In genomic region chr3:10518506-10519150, GRCh38 we compare ENCODE assay signal across 13 cellular contexts. TPM values are rescaled to one million over a fixed set of nuclear protein-coding genes. Genes with fewer than 3 reads are reported as not detected.
DNase-seq lines count a peak whose midpoint lies in the region; ATAC-seq and TF ChIP-seq lines count a peak whose summit lies in the region.
"Had no signal": no experiment of that assay in that cellular context is flagged by ENCODE, and none has a peak within 500 bp of the region (broad histone marks: within the 10 kb centered on the region; RNA-seq: fewer than 3 reads in every experiment).

No MANE protein-coding gene starts in this region.

- H3K4ac ChIP-seq in H9 (ENCODE audit: low read depth, low read length): no peak overlapping the region

- no peak overlapping the region for H4K5ac ChIP-seq in H9 (ENCODE audit: insufficient read length, low read depth, low read length)

- no peak overlapping the region for H2AK5ac ChIP-seq in H9 (ENCODE audit: insufficient read length, low read length)

- H3K4me1 ChIP-seq in H9 (ENCODE audit: insufficient read depth, low read length): no peaks in the 10 kb centered on the region
- no peaks in the 10 kb centered on the region for H3K4me1 ChIP-seq in adipocyte (ENCODE audit: control insufficient read depth, insufficient read depth, low read length)

- TF ChIP-seq CTCF in H9 (conservative IDR thresholded peaks at IDR 0.05): no peak

- H3K4me3 Mint-ChIP-seq in H9: no peak overlapping the region
- H3K4me3 Mint-ChIP-seq in stimulated activated naive B cell treated with anti-CD40 and anti-IgM and Interleukin-4, amounts not matched to agents 10 μg/mL and 1 μg/mL and 100 μg/mL, for 72 hours: no peak overlapping the region
- no peak overlapping the region for H3K4me3 Mint-ChIP-seq in activated T-helper 1 cell treated with anti-CD3 and anti-CD28 coated beads, Interleukin-12 subunit alpha, Interleukin-12 subunit beta, Interleukin-2, Interleukin-4 antibody, amounts not matched to agents 30 ng/mL and 10 ng/mL and 1 ng/mL, durations not matched to agents 14 hours and 24 hours and 36 hours
- H3K4me3 Mint-ChIP-seq: activated naive CD4-positive, alpha-beta T cell treated with anti-CD3 and anti-CD28 coated beads, Interleukin-2, amount 50 U/mL, for 24 hours; naive thymus-derived CD8-positive, alpha-beta T cell had no signal

- H3K27ac Mint-ChIP-seq in H9: 0 out of 7 replicates have a peak overlapping the region, but pooled peaks of 1 of the 3 experiments have one; percentile 11
- H3K27ac Mint-ChIP-seq in stimulated activated naive B cell treated with anti-CD40 and anti-IgM and Interleukin-4, amounts not matched to agents 10 μg/mL and 1 μg/mL and 100 μg/mL, for 72 hours: peak overlapping the region; percentile 44
- H3K27ac Mint-ChIP-seq in activated T-helper 1 cell treated with anti-CD3 and anti-CD28 coated beads, Interleukin-12 subunit alpha, Interleukin-12 subunit beta, Interleukin-2, Interleukin-4 antibody, amounts not matched to agents 30 ng/mL and 10 ng/mL and 1 ng/mL, durations not matched to agents 14 hours and 24 hours and 36 hours: no peak overlapping the region
- H3K27ac Mint-ChIP-seq: activated naive CD4-positive, alpha-beta T cell treated with anti-CD3 and anti-CD28 coated beads, Interleukin-2, amount 50 U/mL, for 24 hours had no signal

- WGBS in H9 (ENCODE audit: extremely low coverage, insufficient read length, low lambda C conversion rate): no CpG with 5 or more reads among the region's 13 CpGs

- no peak overlapping the region for H2BK5ac ChIP-seq in H9 (ENCODE audit: insufficient read length, low read length)

- H3K27ac ChIP-seq in H9 (ENCODE audit: insufficient read length, low read depth, low read length): no peak overlapping the region

- no peak overlapping the region for H3K4me2 ChIP-seq in H9 (ENCODE audit: insufficient read depth, insufficient read length, low read length)

- no peak overlapping the region for H2BK12ac ChIP-seq in H9 (ENCODE audit: insufficient read length, low read depth, low read length)

- no peak overlapping the region for H3K23ac ChIP-seq in H9 (ENCODE audit: insufficient read length, low read depth, low read length)

- no peak overlapping the region for H2BK15ac ChIP-seq in H9 (ENCODE audit: low read depth, low read length)

- no peak overlapping the region for H3K56ac ChIP-seq in H9 (ENCODE audit: insufficient read length, low read depth, low read length)

- H4K20me1 ChIP-seq in H9 (ENCODE audit: control insufficient read depth, insufficient read depth, insufficient read length): no peaks in the 10 kb centered on the region

- no peaks in the 10 kb centered on the region for H3K36me3 ChIP-seq in adipocyte (ENCODE audit: control insufficient read depth, insufficient read depth, low read length, severe bottlenecking)

- peak; percentile 25 for DNase-seq in H9
- DNase-seq in adipocyte (ENCODE audit: low read depth): peak; percentile 4
- peak; percentile 68 for DNase-seq in iris pigment epithelial cell (ENCODE audit: low read depth)
- no peak for DNase-seq in stimulated activated naive B cell treated with anti-CD40 and anti-IgM and Interleukin-4, amounts not matched to agents 10 μg/mL and 1 μg/mL and 100 μg/mL, for 72 hours
- no peak for DNase-seq in central memory CD4-positive, alpha-beta T cell
- no peak for DNase-seq in SK-N-DZ (ENCODE audit: low spot score)
- no peak for DNase-seq in activated T-helper 1 cell treated with anti-CD3 and anti-CD28 coated beads, Interleukin-12 subunit alpha, Interleukin-12 subunit beta, Interleukin-2, Interleukin-4 antibody, amounts not matched to agents 30 ng/mL and 10 ng/mL and 1 ng/mL, durations not matched to agents 14 hours and 24 hours and 36 hours (ENCODE audit: low spot score)
- DNase-seq: activated CD4-positive, alpha-beta T cell treated with anti-CD3 and anti-CD28 coated beads for 1 hour; SIG-M5; stimulated activated CD4-positive, alpha-beta T cell treated with anti-CD3 and anti-CD28 coated beads, Interleukin-2, amount 100 ng/mL, for 48 hours had no signal

- H2BK20ac ChIP-seq in H9 (ENCODE audit: low read depth, low read length, poor library complexity, severe bottlenecking): no peak overlapping the region

- no peaks in the 10 kb centered on the region for H3K79me2 ChIP-seq in H9 (ENCODE audit: insufficient read depth, low read length)

- peaks cover 2 to 13% of the 10 kb centered on the region in 2 experiments; a peak in 3 of 4 replicates for H3K4me1 Mint-ChIP-seq in H9
- H3K4me1 Mint-ChIP-seq in stimulated activated naive B cell treated with anti-CD40 and anti-IgM and Interleukin-4, amounts not matched to agents 10 μg/mL and 1 μg/mL and 100 μg/mL, for 72 hours: peaks cover 5 to 8% of the 10 kb centered on the region in 2 donors
- H3K4me1 Mint-ChIP-seq in activated T-helper 1 cell treated with anti-CD3 and anti-CD28 coated beads, Interleukin-12 subunit alpha, Interleukin-12 subunit beta, Interleukin-2, Interleukin-4 antibody, amounts not matched to agents 30 ng/mL and 10 ng/mL and 1 ng/mL, durations not matched to agents 14 hours and 24 hours and 36 hours (ENCODE audit: low read depth): no peaks in the 10 kb centered on the region
- H3K4me1 Mint-ChIP-seq: activated naive CD4-positive, alpha-beta T cell treated with anti-CD3 and anti-CD28 coated beads, Interleukin-2, amount 50 U/mL, for 24 hours; naive thymus-derived CD8-positive, alpha-beta T cell had no signal

- no peak overlapping the region for H3K18ac ChIP-seq in H9 (ENCODE audit: insufficient read length, low read depth, low read length)

- no peaks in the 10 kb centered on the region for H3K9me3 Mint-ChIP-seq in H9
- no peaks in the 10 kb centered on the region for H3K9me3 Mint-ChIP-seq in stimulated activated naive B cell treated with anti-CD40 and anti-IgM and Interleukin-4, amounts not matched to agents 10 μg/mL and 1 μg/mL and 100 μg/mL, for 72 hours
- no peaks in the 10 kb centered on the region for H3K9me3 Mint-ChIP-seq in activated T-helper 1 cell treated with anti-CD3 and anti-CD28 coated beads, Interleukin-12 subunit alpha, Interleukin-12 subunit beta, Interleukin-2, Interleukin-4 antibody, amounts not matched to agents 30 ng/mL and 10 ng/mL and 1 ng/mL, durations not matched to agents 14 hours and 24 hours and 36 hours
- H3K9me3 Mint-ChIP-seq: activated naive CD4-positive, alpha-beta T cell treated with anti-CD3 and anti-CD28 coated beads, Interleukin-2, amount 50 U/mL, for 24 hours; naive thymus-derived CD8-positive, alpha-beta T cell had no signal

- H3K9me3 ChIP-seq in H9 (ENCODE audit: control insufficient read depth, low read depth, low read length): no peaks in the 10 kb centered on the region
- H3K9me3 ChIP-seq in adipocyte (ENCODE audit: control insufficient read depth, low read length): no peaks in the 10 kb centered on the region

- H2BK120ac ChIP-seq in H9 (ENCODE audit: low read depth, low read length, poor library complexity, severe bottlenecking): no peak overlapping the region

- no peak overlapping the region for H4K8ac ChIP-seq in H9 (replicated peaks; ENCODE audit: insufficient read length, low read depth, low read length)

- H2AFZ ChIP-seq in H9 (ENCODE audit: low read length): no peak overlapping the region

- no peak overlapping the region for H4K91ac ChIP-seq in H9 (ENCODE audit: insufficient read length, low read depth, low read length)

- H3K27me3 Mint-ChIP-seq in H9 (ENCODE audit: low read depth): peaks cover 16% of the 10 kb centered on the region
- H3K27me3 Mint-ChIP-seq in stimulated activated naive B cell treated with anti-CD40 and anti-IgM and Interleukin-4, amounts not matched to agents 10 μg/mL and 1 μg/mL and 100 μg/mL, for 72 hours: peaks cover 20 to 33% of the 10 kb centered on the region in 2 donors
- H3K27me3 Mint-ChIP-seq in activated T-helper 1 cell treated with anti-CD3 and anti-CD28 coated beads, Interleukin-12 subunit alpha, Interleukin-12 subunit beta, Interleukin-2, Interleukin-4 antibody, amounts not matched to agents 30 ng/mL and 10 ng/mL and 1 ng/mL, durations not matched to agents 14 hours and 24 hours and 36 hours (ENCODE audit: insufficient read depth): peaks cover 19% of the 10 kb centered on the region

- peak in 1 of 2 donors; percentile 33 for ATAC-seq in stimulated activated naive B cell treated with anti-CD40 and anti-IgM and Interleukin-4, amounts not matched to agents 10 μg/mL and 1 μg/mL and 100 μg/mL, for 72 hours (replicated peaks)
- ATAC-seq: K562; naive thymus-derived CD8-positive, alpha-beta T cell had no signal

- no peaks in the 10 kb centered on the region for H3K36me3 Mint-ChIP-seq in H9 (ENCODE audit: insufficient read depth in 1 of 3, low read depth in 3 of 3)
- H3K36me3 Mint-ChIP-seq in stimulated activated naive B cell treated with anti-CD40 and anti-IgM and Interleukin-4, amounts not matched to agents 10 μg/mL and 1 μg/mL and 100 μg/mL, for 72 hours: no peaks in the 10 kb centered on the region
- no peaks in the 10 kb centered on the region for H3K36me3 Mint-ChIP-seq in activated T-helper 1 cell treated with anti-CD3 and anti-CD28 coated beads, Interleukin-12 subunit alpha, Interleukin-12 subunit beta, Interleukin-2, Interleukin-4 antibody, amounts not matched to agents 30 ng/mL and 10 ng/mL and 1 ng/mL, durations not matched to agents 14 hours and 24 hours and 36 hours (ENCODE audit: low read depth)
- H3K36me3 Mint-ChIP-seq: activated naive CD4-positive, alpha-beta T cell treated with anti-CD3 and anti-CD28 coated beads, Interleukin-2, amount 50 U/mL, for 24 hours; naive thymus-derived CD8-positive, alpha-beta T cell had no signal

- H3K23me2 ChIP-seq in H9 (ENCODE audit: insufficient read length, low read depth, low read length, poor library complexity, severe bottlenecking): no peaks in the 10 kb centered on the region

- no peak overlapping the region for H3T11ph ChIP-seq in H9 (ENCODE audit: low read length)

- H3K27me3 ChIP-seq in H9 (ENCODE audit: insufficient read depth, low read length) (no peaks in the 10 kb centered on the region), adipocyte (replicated peaks; ENCODE audit: control insufficient read depth, insufficient read depth, low read length) (peaks cover 65% of the 10 kb centered on the region)

- intact Hi-C loops in activated T-helper 1 cell treated with anti-CD3 and anti-CD28 coated beads, Interleukin-12 subunit alpha, Interleukin-12 subunit beta, Interleukin-2, Interleukin-4 antibody, amounts not matched to agents 30 ng/mL and 10 ng/mL and 1 ng/mL, durations not matched to agents 14 hours and 24 hours and 36 hours (cut with micrococcal nuclease): no loop called here

- H3K4me3 ChIP-seq in adipocyte (ENCODE audit: low read length): no peak overlapping the region
- H3K4me3 ChIP-seq: K562 had no signal

- no peaks in the 10 kb centered on the region for H3K79me1 ChIP-seq in H9 (ENCODE audit: insufficient read depth, low read depth, low read length, poor library complexity, severe bottlenecking)

- H3K14ac ChIP-seq in H9 (ENCODE audit: insufficient read depth, low read length): no peak overlapping the region

- H3K9ac ChIP-seq in H9 (ENCODE audit: extremely low read depth, insufficient read length, low read length): no peak overlapping the region
- no peak overlapping the region for H3K9ac ChIP-seq in adipocyte (ENCODE audit: low read length)

RNA-seq across cellular contexts. Expression of gene ATP2B2, which starts 13.2 kb away (rescaled TPM):
- total RNA-seq in H9 (2021): 0.22 and 0.33 TPM in 2 replicates
- polyA plus RNA-seq in SK-N-DZ (2014; cell fraction: cytosol; rRNA removed): not detected in 2 replicates
- polyA plus RNA-seq in SK-N-DZ (2014; cell fraction: nucleus; rRNA removed): not detected in 2 replicates
- not detected in 2 replicates for total RNA-seq in activated T-helper 1 cell treated with anti-CD3 and anti-CD28 coated beads, Interleukin-12 subunit alpha, Interleukin-12 subunit beta, Interleukin-2, Interleukin-4 antibody, amounts not matched to agents 30 ng/mL and 10 ng/mL and 1 ng/mL, durations not matched to agents 14 hours and 24 hours and 36 hours
- total RNA-seq: K562; naive thymus-derived CD8-positive, alpha-beta T cell had no signal
- polyA plus RNA-seq: naive thymus-derived CD8-positive, alpha-beta T cell had no signal

Comparison
In these comparisons a context has a peak if more than half of its experiments do, and no peak if none do; other contexts are left out.
1. DNase-seq: peak in H9 (single experiment), adipocyte (single experiment) and iris pigment epithelial cell (single experiment); none in stimulated activated naive B cell treated with anti-CD40 and anti-IgM and Interleukin-4, amounts not matched to agents 10 μg/mL and 1 μg/mL and 100 μg/mL, for 72 hours (single experiment), central memory CD4-positive, alpha-beta T cell (single experiment), SK-N-DZ (single experiment) and activated T-helper 1 cell treated with anti-CD3 and anti-CD28 coated beads, Interleukin-12 subunit alpha, Interleukin-12 subunit beta, Interleukin-2, Interleukin-4 antibody, amounts not matched to agents 30 ng/mL and 10 ng/mL and 1 ng/mL, durations not matched to agents 14 hours and 24 hours and 36 hours (single experiment).